Comparison of ENCODE assay signal across 1 cellular context in genomic region chr6:158703840-158704822, GRCh38.
TF ChIP-seq lines count a peak whose summit lies in the region.

No MANE protein-coding gene starts in this region.

TF ChIP-seq in HepG2, 621 proteins besides CTCF, POLR2A, EP300 and RAD21 (continued from another document and continues in another):
- TF ChIP-seq, protein P1, sequence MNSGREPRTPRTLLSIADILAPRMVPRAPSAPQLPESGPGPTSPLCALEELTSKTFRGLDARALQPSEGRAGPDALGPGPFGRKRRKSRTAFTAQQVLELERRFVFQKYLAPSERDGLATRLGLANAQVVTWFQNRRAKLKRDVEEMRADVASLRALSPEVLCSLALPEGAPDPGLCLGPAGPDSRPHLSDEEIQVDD (CRISPR knock-in tag; IDR thresholded peaks at IDR 0.05; ENCODE audit: borderline replicate concordance): no peak
- TF ChIP-seq BHLHE40 (IDR thresholded peaks at IDR 0.05; ENCODE audit: low read length) (peak; percentile 65), ZNF12 (CRISPR knock-in tag; IDR thresholded peaks at IDR 0.05) (peak; percentile 17), HNRNPK (IDR thresholded peaks at IDR 0.05; ENCODE audit: low read depth, low read length, poor library complexity, severe bottlenecking) (no peak), ZNF256 (CRISPR knock-in tag; conservative IDR thresholded peaks at IDR 0.05) (peak; percentile 78; the same call in 1 of the 2 replicates), ZSCAN12 (CRISPR knock-in tag; IDR thresholded peaks at IDR 0.05) (peak; percentile 59; the same call in 1 of the 2 replicates), CENPT (CRISPR knock-in tag; IDR thresholded peaks at IDR 0.05; ENCODE audit: low read depth) (no peak), ATF6 (CRISPR knock-in tag; conservative IDR thresholded peaks at IDR 0.05) (no peak), ZNF441 (CRISPR knock-in tag; IDR thresholded peaks at IDR 0.05; ENCODE audit: borderline replicate concordance) (peak; percentile 51; the same call in 1 of the 2 replicates), CC2D1A (CRISPR knock-in tag; IDR thresholded peaks at IDR 0.05) (no peak), ASH2L (IDR thresholded peaks at IDR 0.05; ENCODE audit: insufficient read length, low read depth, low read length) (peak; percentile 68), STAG1 (CRISPR knock-in tag; IDR thresholded peaks at IDR 0.05) (peak; percentile 99), SP5 (CRISPR knock-in tag; IDR thresholded peaks at IDR 0.05; ENCODE audit: borderline replicate concordance, low read depth) (peak; percentile 59), ZNF510 (CRISPR knock-in tag; IDR thresholded peaks at IDR 0.05; ENCODE audit: low read depth) (peak; percentile 94), ZBTB7B (CRISPR knock-in tag; IDR thresholded peaks at IDR 0.05) (peak; percentile 89), BRCA1 (CRISPR knock-in tag; IDR thresholded peaks at IDR 0.05) (peak; percentile 91; the same call in 1 of the 2 replicates), RXRB (CRISPR knock-in tag; IDR thresholded peaks at IDR 0.05; ENCODE audit: borderline replicate concordance) (peak; percentile 82), ZNF564 (CRISPR knock-in tag; IDR thresholded peaks at IDR 0.05) (peak; percentile 81; the same call in 1 of the 2 replicates), TEAD3 (CRISPR knock-in tag; optimal IDR thresholded peaks at IDR 0.05; ENCODE audit: borderline replicate concordance) (peak; percentile 76), MLX (CRISPR knock-in tag; IDR thresholded peaks at IDR 0.05) (no peak; the same call in 1 of the 2 replicates), PHF8 (CRISPR knock-in tag; IDR thresholded peaks at IDR 0.05) (peak; percentile 69), ISX (CRISPR knock-in tag; conservative IDR thresholded peaks at IDR 0.05) (no peak; the same call in 1 of the 2 replicates), ZNF556 (CRISPR knock-in tag; IDR thresholded peaks at IDR 0.05; ENCODE audit: borderline replicate concordance) (peak; percentile 92; the same call in 1 of the 2 replicates), MBD4 (IDR thresholded peaks at IDR 0.05; ENCODE audit: borderline replicate concordance, low read length) (no peak), ZNF547 (CRISPR knock-in tag; IDR thresholded peaks at IDR 0.05) (peak; percentile 98), SRY (CRISPR knock-in tag; IDR thresholded peaks at IDR 0.05) (peak; percentile 83; the same call in 1 of the 2 replicates), MEF2D (CRISPR knock-in tag; IDR thresholded peaks at IDR 0.05) (peak; percentile 72; the same call in 1 of the 2 replicates), MTF2 (CRISPR knock-in tag; IDR thresholded peaks at IDR 0.05; ENCODE audit: borderline replicate concordance) (peak; percentile 97), ZSCAN29 (CRISPR knock-in tag; conservative IDR thresholded peaks at IDR 0.05) (peak; percentile 98), DR1 (CRISPR knock-in tag; IDR thresholded peaks at IDR 0.05) (peak; percentile 79), FOXM1 (CRISPR knock-in tag; IDR thresholded peaks at IDR 0.05) (peak; percentile 31; the same call in 1 of the 2 replicates), HNF4A (CRISPR knock-in tag; IDR thresholded peaks at IDR 0.05) (peak; percentile 80), HNRNPH1 (optimal IDR thresholded peaks at IDR 0.05; ENCODE audit: low read depth, low read length) (no peak), GTF3A (CRISPR knock-in tag; conservative IDR thresholded peaks at IDR 0.05) (peak; percentile 89; the same call in 1 of the 2 replicates), ZNF770 (CRISPR knock-in tag; IDR thresholded peaks at IDR 0.05) (peak; percentile 54; the same call in 1 of the 2 replicates), ZHX1 (CRISPR knock-in tag; IDR thresholded peaks at IDR 0.05; ENCODE audit: low read depth) (peak; percentile 61; the same call in 1 of the 2 replicates), ZBTB20 (CRISPR knock-in tag; IDR thresholded peaks at IDR 0.05; ENCODE audit: borderline replicate concordance, low read depth) (peak; percentile 83), ZNF276 (CRISPR knock-in tag; IDR thresholded peaks at IDR 0.05; ENCODE audit: low read depth) (peak; percentile 95), POGK (CRISPR knock-in tag; conservative IDR thresholded peaks at IDR 0.05) (peak; percentile 63; the same call in 1 of the 2 replicates)
- TF ChIP-seq, protein P2, sequence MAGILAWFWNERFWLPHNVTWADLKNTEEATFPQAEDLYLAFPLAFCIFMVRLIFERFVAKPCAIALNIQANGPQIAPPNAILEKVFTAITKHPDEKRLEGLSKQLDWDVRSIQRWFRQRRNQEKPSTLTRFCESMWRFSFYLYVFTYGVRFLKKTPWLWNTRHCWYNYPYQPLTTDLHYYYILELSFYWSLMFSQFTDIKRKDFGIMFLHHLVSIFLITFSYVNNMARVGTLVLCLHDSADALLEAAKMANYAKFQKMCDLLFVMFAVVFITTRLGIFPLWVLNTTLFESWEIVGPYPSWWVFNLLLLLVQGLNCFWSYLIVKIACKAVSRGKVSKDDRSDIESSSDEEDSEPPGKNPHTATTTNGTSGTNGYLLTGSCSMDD (CRISPR knock-in tag; IDR thresholded peaks at IDR 0.05): 0 out of 2 replicates have a peak, but pooled peaks have one; percentile 19
- TF ChIP-seq, protein P3, sequence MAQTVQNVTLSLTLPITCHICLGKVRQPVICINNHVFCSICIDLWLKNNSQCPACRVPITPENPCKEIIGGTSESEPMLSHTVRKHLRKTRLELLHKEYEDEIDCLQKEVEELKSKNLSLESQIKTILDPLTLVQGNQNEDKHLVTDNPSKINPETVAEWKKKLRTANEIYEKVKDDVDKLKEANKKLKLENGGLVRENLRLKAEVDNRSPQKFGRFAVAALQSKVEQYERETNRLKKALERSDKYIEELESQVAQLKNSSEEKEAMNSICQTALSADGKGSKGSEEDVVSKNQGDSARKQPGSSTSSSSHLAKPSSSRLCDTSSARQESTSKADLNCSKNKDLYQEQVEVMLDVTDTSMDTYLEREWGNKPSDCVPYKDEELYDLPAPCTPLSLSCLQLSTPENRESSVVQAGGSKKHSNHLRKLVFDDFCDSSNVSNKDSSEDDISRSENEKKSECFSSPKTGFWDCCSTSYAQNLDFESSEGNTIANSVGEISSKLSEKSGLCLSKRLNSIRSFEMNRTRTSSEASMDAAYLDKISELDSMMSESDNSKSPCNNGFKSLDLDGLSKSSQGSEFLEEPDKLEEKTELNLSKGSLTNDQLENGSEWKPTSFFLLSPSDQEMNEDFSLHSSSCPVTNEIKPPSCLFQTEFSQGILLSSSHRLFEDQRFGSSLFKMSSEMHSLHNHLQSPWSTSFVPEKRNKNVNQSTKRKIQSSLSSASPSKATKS (CRISPR knock-in tag; IDR thresholded peaks at IDR 0.05): no peak
- TF ChIP-seq, protein P4, sequence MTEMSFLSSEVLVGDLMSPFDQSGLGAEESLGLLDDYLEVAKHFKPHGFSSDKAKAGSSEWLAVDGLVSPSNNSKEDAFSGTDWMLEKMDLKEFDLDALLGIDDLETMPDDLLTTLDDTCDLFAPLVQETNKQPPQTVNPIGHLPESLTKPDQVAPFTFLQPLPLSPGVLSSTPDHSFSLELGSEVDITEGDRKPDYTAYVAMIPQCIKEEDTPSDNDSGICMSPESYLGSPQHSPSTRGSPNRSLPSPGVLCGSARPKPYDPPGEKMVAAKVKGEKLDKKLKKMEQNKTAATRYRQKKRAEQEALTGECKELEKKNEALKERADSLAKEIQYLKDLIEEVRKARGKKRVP (CRISPR knock-in tag; IDR thresholded peaks at IDR 0.05): 0 out of 4 replicates have a peak, but pooled peaks of 1 of the 2 experiments have one; percentile 38
